ENCODE assay signal across 13 cellular contexts in genomic region chr5:56986631-56986957, GRCh38. TPM values are rescaled to one million over a fixed set of nuclear protein-coding genes. Genes with fewer than 3 reads are reported as not detected.
DNase-seq lines count a peak whose midpoint lies in the region; ATAC-seq and TF ChIP-seq lines count a peak whose summit lies in the region.
"Had no signal": no experiment of that assay in that cellular context is flagged by ENCODE, and none has a peak within 500 bp of the region (broad histone marks: within the 10 kb centered on the region; RNA-seq: fewer than 3 reads in every experiment).

No MANE protein-coding gene starts in this region.

- TF ChIP-seq CTCF in epithelial cell of proximal tubule (conservative IDR thresholded peaks at IDR 0.05; ENCODE audit: low read depth, low read length): no peak

- DNase-seq in epithelial cell of proximal tubule (ENCODE audit: low read depth): peak; percentile 86
- DNase-seq in islet precursor cell: no peak
- DNase-seq in cortex of kidney (lab: John Stamatoyannopoulos, UW): no peak
- DNase-seq in activated naive CD4-positive, alpha-beta T cell treated with Interleukin-2 at 50 U/mL for 16 hours: no peak
- no peak for DNase-seq in NCI-H2081 (lab: John Stamatoyannopoulos, UW)
- DNase-seq: activated CD4-positive, alpha-beta T cell treated with anti-CD3 and anti-CD28 coated beads, Interleukin-2, amount 50 U/mL, for 4 hours; activated naive CD4-positive, alpha-beta T cell treated with anti-CD3 and anti-CD28 coated beads, Interleukin-2, amount 10 ng/mL, durations not matched to agents 7 days and 5 days; dermis blood vessel endothelial cell; heart right ventricle; NCI-H2171 treated with DMSO at 0.1 percent for 48 hours had no signal

- H3K4me3 ChIP-seq in epithelial cell of proximal tubule (ENCODE audit: low read depth, low read length): no peak overlapping the region
- H3K4me3 ChIP-seq: heart right ventricle had no signal

- ATAC-seq in GM18502 (IDR thresholded peaks at IDR 0.05; ENCODE audit: poor library complexity, unreplicated experiment) (peak; percentile 48), GM21717 (IDR thresholded peaks at IDR 0.05; ENCODE audit: unreplicated experiment) (peak; percentile 40), HG03469 (IDR thresholded peaks at IDR 0.05; ENCODE audit: unreplicated experiment) (peak; percentile 23)
- ATAC-seq: heart right ventricle had no signal

RNA-seq across cellular contexts. Expression of gene MIER3, which starts 34.7 kb away (rescaled TPM):
- 18.7 and 26.5 TPM in 2 replicates for total RNA-seq in epithelial cell of proximal tubule
